20 cellular contexts compared by ENCODE assay signal in the genomic region with DNA sequence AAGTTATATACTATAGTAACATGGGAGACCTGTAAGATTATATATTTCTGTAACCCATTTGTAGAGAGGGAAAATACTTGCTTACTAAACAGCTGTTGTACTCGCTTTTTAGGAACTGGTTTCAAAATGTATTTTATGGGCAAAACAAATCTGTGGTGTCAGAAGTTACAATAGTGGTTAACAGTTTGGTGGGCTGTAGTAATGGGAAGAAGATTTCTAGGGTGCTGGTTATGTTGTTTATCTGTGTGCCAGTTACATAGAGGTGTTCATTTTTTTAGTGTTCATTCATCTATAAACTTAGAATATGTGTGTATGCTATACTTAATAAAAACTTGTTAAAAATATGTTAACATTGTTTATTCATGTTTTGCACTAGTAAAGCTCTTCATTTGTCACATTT.
"Had no signal": no experiment of that assay in that cellular context is flagged by ENCODE, and none has a peak within 500 bp of the region (broad histone marks: within the 10 kb centered on the region; RNA-seq: fewer than 3 reads in every experiment).

No MANE protein-coding gene starts in this region.

- H3K27ac Mint-ChIP-seq: nephron; stimulated activated memory B cell treated with anti-CD40 and anti-IgM and Interleukin-4, amounts not matched to agents 10 μg/mL and 1 μg/mL and 100 μg/mL, for 72 hours; type B pancreatic cell had no signal

- H3K9me3 ChIP-seq: lower lobe of right lung, prostate gland, right atrium auricular region, testis, tibial artery had no signal

- H3K4me3 Mint-ChIP-seq: nephron; stimulated activated memory B cell treated with anti-CD40 and anti-IgM and Interleukin-4, amounts not matched to agents 10 μg/mL and 1 μg/mL and 100 μg/mL, for 72 hours; type B pancreatic cell had no signal

- H3K4me1 ChIP-seq: lower lobe of right lung, prostate gland, testis had no signal

- H3K4me1 Mint-ChIP-seq: nephron had no signal

- H3K4me3 ChIP-seq: coronary artery, lower lobe of right lung, prostate gland, right atrium auricular region, smooth muscle cell, testis, tibial artery had no signal

- H3K27me3 Mint-ChIP-seq: stimulated activated memory B cell treated with anti-CD40 and anti-IgM and Interleukin-4, amounts not matched to agents 10 μg/mL and 1 μg/mL and 100 μg/mL, for 72 hours; type B pancreatic cell had no signal

- ATAC-seq: left ventricle myocardium superior; lower lobe of right lung; sciatic nerve; stimulated activated memory B cell treated with anti-CD40 and anti-IgM and Interleukin-4, amounts not matched to agents 10 μg/mL and 1 μg/mL and 100 μg/mL, for 72 hours; stimulated activated naive CD8-positive, alpha-beta T cell treated with anti-CD3 and anti-CD28 coated beads, Interleukin-15, Interleukin-2, amounts not matched to agents 100 U/mL and 50 U/mL, for 24 hours had no signal

- H3K27ac ChIP-seq: coronary artery, lower lobe of right lung, prostate gland, right atrium auricular region, testis, tibial artery had no signal

- H3K9me3 Mint-ChIP-seq: nephron, type B pancreatic cell had no signal

- H3K27me3 ChIP-seq: right atrium auricular region, testis, tibial artery had no signal

- DNase-seq: dermis blood vessel endothelial cell; hypothalamus; left ventricle myocardium superior; lower lobe of right lung; nucleus accumbens; stimulated activated CD4-positive, alpha-beta T cell treated with anti-CD3 and anti-CD28 coated beads, Interleukin-12 subunit alpha, Interleukin-12 subunit beta, amount 100 ng/mL, for 4 hours; stimulated activated CD4-positive, alpha-beta T cell treated with anti-CD3 and anti-CD28 coated beads, Interleukin-1b, Interleukin-23, amount 100 ng/mL, for 48 hours; stimulated activated CD4-positive, alpha-beta T cell treated with anti-CD3 and anti-CD28 coated beads, Interleukin-4, amount 100 ng/mL, for 1 hour; stimulated activated naive CD8-positive, alpha-beta T cell treated with anti-CD3 and anti-CD28 coated beads, Interleukin-15, Interleukin-2, amounts not matched to agents 100 U/mL and 50 U/mL, for 24 hours; substantia nigra; testis; tibial artery had no signal

- H3K36me3 ChIP-seq: prostate gland had no signal
